Comparison of ENCODE assay signal across 9 cellular contexts in the genomic region with DNA sequence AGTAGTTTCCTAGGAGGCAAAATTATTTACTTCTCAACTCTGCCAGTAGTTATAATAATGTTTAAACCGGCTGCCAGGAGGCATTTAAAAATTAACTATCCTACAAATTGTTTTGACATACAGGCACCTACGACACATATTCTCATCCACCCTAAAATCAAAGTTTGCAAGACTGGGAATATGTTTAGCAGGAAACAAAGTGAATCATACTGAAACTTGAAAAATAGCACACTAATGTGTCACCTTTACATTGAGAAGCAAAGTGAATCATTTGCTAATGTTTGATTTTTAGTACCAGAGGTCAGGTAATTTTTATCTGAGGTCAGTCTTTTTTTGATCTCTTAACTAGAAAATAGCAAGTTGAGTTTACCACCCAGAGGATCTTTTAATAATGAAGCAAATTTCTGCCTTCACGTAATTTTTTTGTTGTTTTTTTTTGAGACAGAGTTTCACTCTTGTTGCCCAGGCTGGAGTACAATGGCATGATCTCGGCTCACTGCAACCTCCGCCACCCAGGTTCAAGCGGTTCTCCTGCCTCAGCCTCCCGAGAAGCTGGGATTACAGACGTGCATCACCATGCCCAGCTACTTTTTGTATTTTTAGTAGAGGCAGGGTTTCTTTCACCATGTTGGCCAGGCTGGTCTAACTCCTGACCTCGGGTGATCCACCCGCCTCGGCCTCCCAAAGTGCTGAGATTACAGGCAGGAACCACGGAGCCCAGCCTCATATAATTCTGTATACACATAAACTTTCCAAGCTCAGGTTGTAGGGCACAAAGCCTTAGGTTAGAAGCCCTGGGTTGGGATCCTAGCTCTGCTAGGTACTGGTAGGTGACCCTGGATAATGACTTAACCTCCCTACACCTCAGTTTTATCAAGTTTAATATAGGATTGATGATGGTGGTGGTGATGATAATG.
A peak's percentile ranks its signal among the peaks of the same experiment; 100 is the strongest.
DNase-seq lines count a peak whose midpoint lies in the region; FAIRE-seq and TF ChIP-seq lines count a peak whose summit lies in the region.
"Had no signal": no experiment of that assay in that cellular context is flagged by ENCODE, and none has a peak within 500 bp of the region (broad histone marks: within the 10 kb centered on the region; RNA-seq: fewer than 3 reads in every experiment).

No MANE protein-coding gene starts in this region.

- no peaks in the 10 kb centered on the region for H3K36me3 Mint-ChIP-seq in activated T-helper 2 cell treated with anti-CD3 and anti-CD28 coated beads, Interferon-gamma antibody, Interleukin-2, Interleukin-4, amounts not matched to agents 10 μg/mL and 5 μg/mL and 100 μg/mL, durations not matched to agents 14 hours and 24 hours and 36 hours (ENCODE audit: low read depth)

- H3K4me3 ChIP-seq in GM12865 (ENCODE audit: low read depth, low read length), result peak overlapping the region; percentile 18

- no peak overlapping the region for H3K27ac Mint-ChIP-seq in activated T-helper 2 cell treated with anti-CD3 and anti-CD28 coated beads, Interferon-gamma antibody, Interleukin-2, Interleukin-4, amounts not matched to agents 10 μg/mL and 5 μg/mL and 100 μg/mL, durations not matched to agents 14 hours and 24 hours and 36 hours

- no peak for TF ChIP-seq CTCF in GM12865 (IDR thresholded peaks at IDR 0.05; ENCODE audit: insufficient read depth, low read depth, low read length, missing control alignments)

- TF ChIP-seq POLR2A in H54 (IDR thresholded peaks at IDR 0.05; ENCODE audit: low read depth, low read length), result no peak

- peak; percentile 96 for FAIRE-seq in H54 (lab: Jason Lieb, UNC)
- FAIRE-seq: GM12892 had no signal

- H3K4me1 Mint-ChIP-seq in activated T-helper 2 cell treated with anti-CD3 and anti-CD28 coated beads, Interferon-gamma antibody, Interleukin-2, Interleukin-4, amounts not matched to agents 10 μg/mL and 5 μg/mL and 100 μg/mL, durations not matched to agents 14 hours and 24 hours and 36 hours (ENCODE audit: low read depth), result peaks cover 7% of the 10 kb centered on the region

- peaks cover 27% of the 10 kb centered on the region for H3K27me3 Mint-ChIP-seq in activated T-helper 2 cell treated with anti-CD3 and anti-CD28 coated beads, Interferon-gamma antibody, Interleukin-2, Interleukin-4, amounts not matched to agents 10 μg/mL and 5 μg/mL and 100 μg/mL, durations not matched to agents 14 hours and 24 hours and 36 hours (ENCODE audit: low read depth)

- DNase-seq in GM12865 (ENCODE audit: low read depth) (peak; percentile 57), H54 (ENCODE audit: insufficient read length, low spot score) (peak; percentile 50), RPMI7951 (ENCODE audit: low read depth) (peak; percentile 44), kidney tubule cell (ENCODE audit: low spot score) (peak; percentile 100), ureter (ENCODE audit: low spot score) (no peak), DMS153 treated with DMSO at 0.1 percent for 48 hours (lab: John Stamatoyannopoulos, UW; ENCODE audit: unreplicated experiment) (no peak)
- no peak for DNase-seq in activated T-helper 2 cell treated with anti-CD3 and anti-CD28 coated beads, Interferon-gamma antibody, Interleukin-2, Interleukin-4, amounts not matched to agents 10 μg/mL and 5 μg/mL and 100 μg/mL, durations not matched to agents 14 hours and 24 hours and 36 hours (ENCODE audit: low spot score)
- no peak for DNase-seq in activated CD4-positive, CD25-positive, alpha-beta regulatory T cell (lab: John Stamatoyannopoulos, UW)

- H3K9me3 Mint-ChIP-seq in activated T-helper 2 cell treated with anti-CD3 and anti-CD28 coated beads, Interferon-gamma antibody, Interleukin-2, Interleukin-4, amounts not matched to agents 10 μg/mL and 5 μg/mL and 100 μg/mL, durations not matched to agents 14 hours and 24 hours and 36 hours, result no peaks in the 10 kb centered on the region

- intact Hi-C loops in activated T-helper 2 cell treated with anti-CD3 and anti-CD28 coated beads, Interferon-gamma antibody, Interleukin-2, Interleukin-4, amounts not matched to agents 10 μg/mL and 5 μg/mL and 100 μg/mL, durations not matched to agents 14 hours and 24 hours and 36 hours (cut with micrococcal nuclease), result loop anchor here (2.0 kb wide), 1 partner anchor 16 kb away; no protein-coding TSS in a partner anchor

- H3K4me3 Mint-ChIP-seq in activated T-helper 2 cell treated with anti-CD3 and anti-CD28 coated beads, Interferon-gamma antibody, Interleukin-2, Interleukin-4, amounts not matched to agents 10 μg/mL and 5 μg/mL and 100 μg/mL, durations not matched to agents 14 hours and 24 hours and 36 hours (ENCODE audit: low read depth), result no peak overlapping the region

Comparison
In these comparisons a context has a peak if more than half of its experiments do, and no peak if none do; other contexts are left out.
1. DNase-seq: peak in GM12865 (single experiment), H54 (single experiment), RPMI7951 (single experiment) and kidney tubule cell (single experiment); none in ureter (single experiment), DMS153 treated with DMSO at 0.1 percent for 48 hours (single experiment), activated T-helper 2 cell treated with anti-CD3 and anti-CD28 coated beads, Interferon-gamma antibody, Interleukin-2, Interleukin-4, amounts not matched to agents 10 μg/mL and 5 μg/mL and 100 μg/mL, durations not matched to agents 14 hours and 24 hours and 36 hours (single experiment) and activated CD4-positive, CD25-positive, alpha-beta regulatory T cell (0 of 4).